Comparison of ENCODE assay signal across 22 cellular contexts in genomic region chr2:104402825-104403224, GRCh38.
"Had no signal": no experiment of that assay in that cellular context is flagged by ENCODE, and none has a peak within 500 bp of the region (broad histone marks: within the 10 kb centered on the region; RNA-seq: fewer than 3 reads in every experiment).

No MANE protein-coding gene starts in this region.

- H3K9me3 ChIP-seq: MG63 had no signal

- ATAC-seq: activated T-helper 17 cell treated with anti-CD3 and anti-CD28 coated beads, Interleukin-2, amount 50 U/mL, for 72 hours; T-helper 17 cell had no signal

- H3K4me3 ChIP-seq: MG63 had no signal

- FAIRE-seq: astrocyte had no signal

- H3K27me3 ChIP-seq: MG63 had no signal

- H3K36me3 ChIP-seq: MG63 had no signal

- DNase-seq: activated B cell treated with CpG ODN at 0.5 μM for 24 hours; activated CD4-positive, alpha-beta memory T cell treated with anti-CD3 and anti-CD28 coated beads for 36 hours; activated CD4-positive, alpha-beta T cell treated with anti-CD3 and anti-CD28 coated beads for 1 hour; activated CD4-positive, alpha-beta T cell treated with anti-CD3 and anti-CD28 coated beads, Interleukin-2, amount 10 ng/mL, durations not matched to agents 7 days and 5 days; activated CD8-positive, alpha-beta memory T cell treated with anti-CD3 and anti-CD28 coated beads for 24 hours; activated gamma-delta T cell; activated naive CD4-positive, alpha-beta T cell treated with anti-CD3 and anti-CD28 coated beads for 36 hours; activated T-cell treated with anti-CD3 and anti-CD28 coated beads, Interleukin-2, amount 50 U/mL, for 48 hours; amygdala; MG63; MV-4-11; NCI-H1092 treated with DMSO at 0.1 percent for 48 hours; NCI-H1417 treated with DMSO at 0.1 percent for 48 hours; NCI-H1694; NCI-H2029; NCI-H510A treated with DMSO at 0.1 percent for 48 hours; NCI-H69; SIG-M5; T-helper 17 cell; T-helper 9 cell had no signal
